Comparison of ENCODE assay signal across 1 cellular context in the genomic region with DNA sequence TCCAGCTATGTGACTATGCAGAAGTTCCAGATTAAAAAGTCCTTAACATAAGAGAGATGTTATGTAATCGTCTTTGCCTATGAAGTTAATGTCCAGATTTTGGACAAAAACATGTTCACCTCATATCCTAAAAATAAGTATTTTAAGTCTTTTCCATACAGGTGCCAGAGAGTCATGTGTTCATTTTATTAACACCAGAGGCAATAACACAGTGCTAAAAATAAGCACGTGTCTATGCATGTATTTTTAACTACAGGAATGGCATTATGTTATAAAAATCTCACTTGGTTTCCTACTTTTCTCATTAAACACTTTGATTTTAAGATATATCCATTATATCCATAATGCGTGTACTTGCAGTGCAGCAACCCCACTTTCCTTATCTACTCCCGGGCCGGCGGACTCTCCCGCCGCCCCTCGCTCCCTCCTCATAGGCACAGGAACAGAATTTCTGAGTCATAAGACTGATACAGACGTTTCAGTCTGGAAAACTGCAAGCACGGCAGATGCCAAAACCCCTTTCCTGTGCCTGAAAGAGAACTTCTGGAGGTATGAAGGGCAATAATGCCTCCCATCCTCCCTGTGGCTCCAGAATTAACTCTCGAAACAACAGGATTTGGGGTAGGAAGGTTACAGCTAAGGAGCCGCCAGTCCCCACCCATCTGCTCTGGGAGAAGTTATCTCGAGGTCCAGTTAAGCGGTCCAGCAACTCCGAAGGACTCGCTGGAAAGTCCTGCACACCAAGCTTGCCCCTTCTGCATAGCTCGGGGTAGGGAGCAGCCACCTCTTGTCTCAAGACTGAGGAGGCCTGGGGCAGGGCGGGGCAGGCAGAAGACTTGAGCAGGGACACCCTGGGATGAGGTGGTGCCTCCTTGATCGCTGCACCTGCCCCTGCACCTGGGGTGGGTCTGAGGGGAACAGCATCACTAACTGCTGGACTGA.
TF ChIP-seq lines count a peak whose summit lies in the region.

No MANE protein-coding gene starts in this region.

TF ChIP-seq in GM23338, 12 proteins besides CTCF, POLR2A, EP300 and RAD21 (continued from another document):
- TF ChIP-seq STAT1 (IDR thresholded peaks at IDR 0.05; ENCODE audit: unreplicated experiment) = no peak
